Comparison of ENCODE assay signal across 2 cellular contexts in the genomic region with DNA sequence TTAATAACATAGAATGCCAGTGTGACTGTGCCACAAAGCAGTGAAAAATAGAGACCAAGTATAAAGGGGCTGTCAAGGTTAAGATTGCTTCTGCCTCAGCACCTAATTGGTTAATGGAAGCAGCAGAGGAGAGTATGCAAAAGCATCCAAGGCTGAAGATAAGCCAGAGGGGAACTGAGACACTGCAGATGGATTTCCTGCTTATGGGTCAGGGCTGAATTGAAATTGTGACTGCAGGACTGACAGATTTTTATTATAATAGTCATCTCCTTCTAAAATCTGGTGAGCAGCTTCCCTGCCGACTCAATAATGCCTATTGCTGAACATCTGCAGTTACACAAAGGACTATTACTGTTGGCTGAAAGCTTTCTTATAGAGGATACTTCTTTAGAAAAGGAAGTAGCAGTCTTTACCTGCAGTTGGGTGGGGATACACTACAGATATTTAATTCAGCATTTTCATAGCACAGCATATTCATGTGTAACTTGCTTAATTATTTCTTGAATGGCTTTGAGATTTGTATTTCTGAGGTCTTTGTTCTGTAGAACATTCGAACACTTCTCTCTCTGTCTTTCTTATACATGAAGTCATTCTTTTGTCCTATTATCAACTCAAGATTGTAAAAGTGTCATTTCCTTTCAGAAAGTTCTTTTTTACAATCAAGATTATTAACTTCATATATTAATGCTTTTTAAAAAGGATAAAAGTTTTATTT.
TF ChIP-seq lines count a peak whose summit lies in the region.

No MANE protein-coding gene starts in this region.

TF ChIP-seq in GM23338, 12 proteins besides CTCF, POLR2A, EP300 and RAD21 (continues in another document):
- TF ChIP-seq NANOG (IDR thresholded peaks at IDR 0.05; ENCODE audit: borderline replicate concordance) (no peak), POLR2AphosphoS5 (IDR thresholded peaks at IDR 0.05; ENCODE audit: low read depth) (no peak), EZH2 (IDR thresholded peaks at IDR 0.05; ENCODE audit: low read depth, unreplicated experiment) (no peak), EZH2phosphoT487 (IDR thresholded peaks at IDR 0.05; ENCODE audit: unreplicated experiment) (no peak), STAT1 (IDR thresholded peaks at IDR 0.05; ENCODE audit: unreplicated experiment) (no peak), JUNB (IDR thresholded peaks at IDR 0.05; ENCODE audit: unreplicated experiment) (no peak)
- TF ChIP-seq, protein P1, sequence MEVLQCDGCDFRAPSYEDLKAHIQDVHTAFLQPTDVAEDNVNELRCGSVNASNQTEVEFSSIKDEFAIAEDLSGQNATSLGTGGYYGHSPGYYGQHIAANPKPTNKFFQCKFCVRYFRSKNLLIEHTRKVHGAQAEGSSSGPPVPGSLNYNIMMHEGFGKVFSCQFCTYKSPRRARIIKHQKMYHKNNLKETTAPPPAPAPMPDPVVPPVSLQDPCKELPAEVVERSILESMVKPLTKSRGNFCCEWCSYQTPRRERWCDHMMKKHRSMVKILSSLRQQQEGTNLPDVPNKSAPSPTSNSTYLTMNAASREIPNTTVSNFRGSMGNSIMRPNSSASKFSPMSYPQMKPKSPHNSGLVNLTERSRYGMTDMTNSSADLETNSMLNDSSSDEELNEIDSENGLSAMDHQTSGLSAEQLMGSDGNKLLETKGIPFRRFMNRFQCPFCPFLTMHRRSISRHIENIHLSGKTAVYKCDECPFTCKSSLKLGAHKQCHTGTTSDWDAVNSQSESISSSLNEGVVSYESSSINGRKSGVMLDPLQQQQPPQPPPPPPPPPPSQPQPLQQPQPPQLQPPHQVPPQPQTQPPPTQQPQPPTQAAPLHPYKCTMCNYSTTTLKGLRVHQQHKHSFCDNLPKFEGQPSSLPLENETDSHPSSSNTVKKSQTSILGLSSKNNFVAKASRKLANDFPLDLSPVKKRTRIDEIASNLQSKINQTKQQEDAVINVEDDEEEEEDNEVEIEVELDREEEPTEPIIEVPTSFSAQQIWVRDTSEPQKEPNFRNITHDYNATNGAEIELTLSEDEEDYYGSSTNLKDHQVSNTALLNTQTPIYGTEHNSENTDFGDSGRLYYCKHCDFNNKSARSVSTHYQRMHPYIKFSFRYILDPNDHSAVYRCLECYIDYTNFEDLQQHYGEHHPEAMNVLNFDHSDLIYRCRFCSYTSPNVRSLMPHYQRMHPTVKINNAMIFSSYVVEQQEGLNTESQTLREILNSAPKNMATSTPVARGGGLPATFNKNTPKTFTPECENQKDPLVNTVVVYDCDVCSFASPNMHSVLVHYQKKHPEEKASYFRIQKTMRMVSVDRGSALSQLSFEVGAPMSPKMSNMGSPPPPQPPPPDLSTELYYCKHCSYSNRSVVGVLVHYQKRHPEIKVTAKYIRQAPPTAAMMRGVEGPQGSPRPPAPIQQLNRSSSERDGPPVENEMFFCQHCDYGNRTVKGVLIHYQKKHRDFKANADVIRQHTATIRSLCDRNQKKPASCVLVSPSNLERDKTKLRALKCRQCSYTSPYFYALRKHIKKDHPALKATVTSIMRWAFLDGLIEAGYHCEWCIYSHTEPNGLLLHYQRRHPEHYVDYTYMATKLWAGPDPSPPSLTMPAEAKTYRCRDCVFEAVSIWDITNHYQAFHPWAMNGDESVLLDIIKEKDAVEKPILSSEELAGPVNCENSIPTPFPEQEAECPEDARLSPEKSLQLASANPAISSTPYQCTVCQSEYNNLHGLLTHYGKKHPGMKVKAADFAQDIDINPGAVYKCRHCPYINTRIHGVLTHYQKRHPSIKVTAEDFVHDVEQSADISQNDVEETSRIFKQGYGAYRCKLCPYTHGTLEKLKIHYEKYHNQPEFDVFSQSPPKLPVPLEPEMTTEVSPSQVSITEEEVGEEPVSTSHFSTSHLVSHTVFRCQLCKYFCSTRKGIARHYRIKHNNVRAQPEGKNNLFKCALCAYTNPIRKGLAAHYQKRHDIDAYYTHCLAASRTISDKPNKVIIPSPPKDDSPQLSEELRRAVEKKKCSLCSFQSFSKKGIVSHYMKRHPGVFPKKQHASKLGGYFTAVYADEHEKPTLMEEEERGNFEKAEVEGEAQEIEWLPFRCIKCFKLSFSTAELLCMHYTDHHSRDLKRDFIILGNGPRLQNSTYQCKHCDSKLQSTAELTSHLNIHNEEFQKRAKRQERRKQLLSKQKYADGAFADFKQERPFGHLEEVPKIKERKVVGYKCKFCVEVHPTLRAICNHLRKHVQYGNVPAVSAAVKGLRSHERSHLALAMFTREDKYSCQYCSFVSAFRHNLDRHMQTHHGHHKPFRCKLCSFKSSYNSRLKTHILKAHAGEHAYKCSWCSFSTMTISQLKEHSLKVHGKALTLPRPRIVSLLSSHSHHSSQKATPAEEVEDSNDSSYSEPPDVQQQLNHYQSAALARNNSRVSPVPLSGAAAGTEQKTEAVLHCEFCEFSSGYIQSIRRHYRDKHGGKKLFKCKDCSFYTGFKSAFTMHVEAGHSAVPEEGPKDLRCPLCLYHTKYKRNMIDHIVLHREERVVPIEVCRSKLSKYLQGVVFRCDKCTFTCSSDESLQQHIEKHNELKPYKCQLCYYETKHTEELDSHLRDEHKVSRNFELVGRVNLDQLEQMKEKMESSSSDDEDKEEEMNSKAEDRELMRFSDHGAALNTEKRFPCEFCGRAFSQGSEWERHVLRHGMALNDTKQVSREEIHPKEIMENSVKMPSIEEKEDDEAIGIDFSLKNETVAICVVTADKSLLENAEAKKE (CRISPR knock-in tag; IDR thresholded peaks at IDR 0.05): no peak
- TF ChIP-seq, protein P2, sequence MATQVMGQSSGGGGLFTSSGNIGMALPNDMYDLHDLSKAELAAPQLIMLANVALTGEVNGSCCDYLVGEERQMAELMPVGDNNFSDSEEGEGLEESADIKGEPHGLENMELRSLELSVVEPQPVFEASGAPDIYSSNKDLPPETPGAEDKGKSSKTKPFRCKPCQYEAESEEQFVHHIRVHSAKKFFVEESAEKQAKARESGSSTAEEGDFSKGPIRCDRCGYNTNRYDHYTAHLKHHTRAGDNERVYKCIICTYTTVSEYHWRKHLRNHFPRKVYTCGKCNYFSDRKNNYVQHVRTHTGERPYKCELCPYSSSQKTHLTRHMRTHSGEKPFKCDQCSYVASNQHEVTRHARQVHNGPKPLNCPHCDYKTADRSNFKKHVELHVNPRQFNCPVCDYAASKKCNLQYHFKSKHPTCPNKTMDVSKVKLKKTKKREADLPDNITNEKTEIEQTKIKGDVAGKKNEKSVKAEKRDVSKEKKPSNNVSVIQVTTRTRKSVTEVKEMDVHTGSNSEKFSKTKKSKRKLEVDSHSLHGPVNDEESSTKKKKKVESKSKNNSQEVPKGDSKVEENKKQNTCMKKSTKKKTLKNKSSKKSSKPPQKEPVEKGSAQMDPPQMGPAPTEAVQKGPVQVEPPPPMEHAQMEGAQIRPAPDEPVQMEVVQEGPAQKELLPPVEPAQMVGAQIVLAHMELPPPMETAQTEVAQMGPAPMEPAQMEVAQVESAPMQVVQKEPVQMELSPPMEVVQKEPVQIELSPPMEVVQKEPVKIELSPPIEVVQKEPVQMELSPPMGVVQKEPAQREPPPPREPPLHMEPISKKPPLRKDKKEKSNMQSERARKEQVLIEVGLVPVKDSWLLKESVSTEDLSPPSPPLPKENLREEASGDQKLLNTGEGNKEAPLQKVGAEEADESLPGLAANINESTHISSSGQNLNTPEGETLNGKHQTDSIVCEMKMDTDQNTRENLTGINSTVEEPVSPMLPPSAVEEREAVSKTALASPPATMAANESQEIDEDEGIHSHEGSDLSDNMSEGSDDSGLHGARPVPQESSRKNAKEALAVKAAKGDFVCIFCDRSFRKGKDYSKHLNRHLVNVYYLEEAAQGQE (IDR thresholded peaks at IDR 0.05; ENCODE audit: unreplicated experiment): no peak

TF ChIP-seq in GM12878, 131 proteins besides CTCF, POLR2A, EP300 and RAD21:
- TF ChIP-seq SPI1 (IDR thresholded peaks at IDR 0.05; ENCODE audit: borderline replicate concordance, insufficient read depth, low read depth, low read length): peak; percentile 3; the same call in 1 of the 2 replicates
- TF ChIP-seq RFX5 (IDR thresholded peaks at IDR 0.05; ENCODE audit: low read depth, low read length): no peak
- TF ChIP-seq SMAD1 (IDR thresholded peaks at IDR 0.05; ENCODE audit: low read depth, partially characterized antibody): no peak
- TF ChIP-seq, protein P3, sequence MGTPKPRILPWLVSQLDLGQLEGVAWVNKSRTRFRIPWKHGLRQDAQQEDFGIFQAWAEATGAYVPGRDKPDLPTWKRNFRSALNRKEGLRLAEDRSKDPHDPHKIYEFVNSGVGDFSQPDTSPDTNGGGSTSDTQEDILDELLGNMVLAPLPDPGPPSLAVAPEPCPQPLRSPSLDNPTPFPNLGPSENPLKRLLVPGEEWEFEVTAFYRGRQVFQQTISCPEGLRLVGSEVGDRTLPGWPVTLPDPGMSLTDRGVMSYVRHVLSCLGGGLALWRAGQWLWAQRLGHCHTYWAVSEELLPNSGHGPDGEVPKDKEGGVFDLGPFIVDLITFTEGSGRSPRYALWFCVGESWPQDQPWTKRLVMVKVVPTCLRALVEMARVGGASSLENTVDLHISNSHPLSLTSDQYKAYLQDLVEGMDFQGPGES (IDR thresholded peaks at IDR 0.05): no peak
